In the genomic region with DNA sequence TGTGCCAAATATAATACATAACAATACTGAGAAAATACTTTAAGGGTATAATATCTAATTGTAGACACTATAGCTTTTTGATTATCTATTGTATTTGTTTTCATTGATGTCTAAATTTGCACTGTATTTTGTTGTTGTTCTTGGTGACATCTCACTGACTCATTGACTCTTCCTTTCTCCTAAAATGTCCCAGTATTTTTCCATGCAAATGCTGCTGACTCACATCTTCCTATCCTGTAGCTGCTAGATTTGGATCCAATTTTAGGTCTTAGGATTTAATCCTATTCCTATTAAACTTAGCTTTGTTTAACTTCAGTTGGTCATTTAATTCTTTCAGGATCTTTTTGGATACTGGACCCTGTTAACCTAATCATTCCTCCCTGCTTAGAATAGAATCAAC, we compare ENCODE assay signal across 14 cellular contexts.
A peak's percentile ranks its signal among the peaks of the same experiment; 100 is the strongest.
DNase-seq lines count a peak whose midpoint lies in the region; ATAC-seq and TF ChIP-seq lines count a peak whose summit lies in the region.
"Had no signal": no experiment of that assay in that cellular context is flagged by ENCODE, and none has a peak within 500 bp of the region (broad histone marks: within the 10 kb centered on the region; RNA-seq: fewer than 3 reads in every experiment).

No MANE protein-coding gene starts in this region.

- H3K79me2 ChIP-seq in fibroblast of lung (ENCODE audit: control insufficient read depth, insufficient read depth, low read length), result no peaks in the 10 kb centered on the region
- no peaks in the 10 kb centered on the region for H3K79me2 ChIP-seq in osteoblast (ENCODE audit: insufficient read depth, low read length)

- H3K9me3 ChIP-seq in fibroblast of lung (ENCODE audit: control insufficient read depth, insufficient read depth, low read depth, low read length), result no peaks in the 10 kb centered on the region
- H3K9me3 ChIP-seq in mesodermal cell (ENCODE audit: control insufficient read depth, low read length), result no peaks in the 10 kb centered on the region
- H3K9me3 ChIP-seq in osteoblast (ENCODE audit: low read depth, low read length), result no peaks in the 10 kb centered on the region
- H3K9me3 ChIP-seq: esophagus muscularis mucosa, tibial nerve had no signal

- H3K27me3 ChIP-seq in fibroblast of lung (ENCODE audit: control insufficient read depth, insufficient read depth, low read length) (no peaks in the 10 kb centered on the region), osteoblast (ENCODE audit: insufficient read depth, low read length) (no peaks in the 10 kb centered on the region)
- H3K27me3 ChIP-seq: esophagus muscularis mucosa, tibial nerve had no signal

- H3K27ac ChIP-seq in fibroblast of lung (ENCODE audit: insufficient read depth, low read length), result no peak overlapping the region
- peak overlapping the region; percentile 2 for H3K27ac ChIP-seq in mesodermal cell (ENCODE audit: low read depth, low read length, severe bottlenecking)
- H3K27ac ChIP-seq in osteoblast (ENCODE audit: low read depth, low read length), result no peak overlapping the region
- H3K27ac ChIP-seq: esophagus muscularis mucosa, VCaP had no signal

- H2AFZ ChIP-seq in fibroblast of lung (ENCODE audit: low read length), result no peak overlapping the region
- H2AFZ ChIP-seq in osteoblast (ENCODE audit: low read length), result no peak overlapping the region

- no peaks in the 10 kb centered on the region for H4K20me1 ChIP-seq in fibroblast of lung (ENCODE audit: control insufficient read depth, extremely low read depth, insufficient read depth, low read length)
- H4K20me1 ChIP-seq in osteoblast (ENCODE audit: insufficient read depth, low read length), result no peaks in the 10 kb centered on the region

- peak; percentile 41; the same call in 2 of the 3 replicates for ATAC-seq in SK-N-SH treated with all-trans-retinoic acid at 6 μM for 48 hours

- H3K4me1 ChIP-seq in fibroblast of lung (ENCODE audit: control insufficient read depth, extremely low read depth, insufficient read depth, low read length), result no peaks in the 10 kb centered on the region
- H3K4me1 ChIP-seq in mesodermal cell (ENCODE audit: control insufficient read depth, insufficient read depth, low read length, poor library complexity, severe bottlenecking), result peaks cover 14% of the 10 kb centered on the region
- no peaks in the 10 kb centered on the region for H3K4me1 ChIP-seq in osteoblast (ENCODE audit: insufficient read depth, low read length)

- TF ChIP-seq CTCF in fibroblast of lung (conservative IDR thresholded peaks at IDR 0.05 in 1 of 2, IDR thresholded peaks at IDR 0.05 in 1 of 2; ENCODE audit: low read depth in 1 of 2, low read length in 2 of 2) (no peak), osteoblast (IDR thresholded peaks at IDR 0.05; ENCODE audit: extremely low read depth, low read depth, low read length) (no peak)

- DNase-seq in EH (ENCODE audit: low read depth), result peak; percentile 44
- peak; percentile 13 to 39 for DNase-seq in fibroblast of lung (ENCODE audit: low read depth in 2 of 2)
- no peak for DNase-seq in DMS79 (lab: John Stamatoyannopoulos, UW)
- no peak for DNase-seq in activated effector memory CD4-positive, alpha-beta T cell treated with anti-CD3 and anti-CD28 coated beads, Interleukin-2, amount 50 U/mL, for 16 hours
- no peak for DNase-seq in NCI-H1694 treated with DMSO at 0.1 percent for 48 hours (lab: John Stamatoyannopoulos, UW)
- DNase-seq in osteoblast (ENCODE audit: insufficient read length, low spot score, missing footprints), result no peak
- DNase-seq: activated CD8-positive, alpha-beta memory T cell treated with anti-CD3 and anti-CD28 coated beads for 24 hours; activated gamma-delta T cell; NCI-H2171 treated with DMSO at 0.1 percent for 48 hours had no signal

- H3K36me3 ChIP-seq in fibroblast of lung (ENCODE audit: control insufficient read depth, insufficient read depth, low read length) (no peaks in the 10 kb centered on the region), mesodermal cell (ENCODE audit: control insufficient read depth, insufficient read depth, low read length) (no peaks in the 10 kb centered on the region), osteoblast (ENCODE audit: insufficient read depth, low read length) (no peaks in the 10 kb centered on the region)
- H3K36me3 ChIP-seq: esophagus muscularis mucosa, tibial nerve had no signal

- H3K4me3 ChIP-seq in fibroblast of lung (replicated peaks in 1 of 4; ENCODE audit: control extremely low read depth in 1 of 4, insufficient read depth in 1 of 4, low read depth in 3 of 4, low read length in 4 of 4) (no peak overlapping the region), mesodermal cell (ENCODE audit: extremely low read depth, insufficient read depth, low read length, poor library complexity, severe bottlenecking) (no peak overlapping the region), osteoblast (ENCODE audit: insufficient read depth, low read length) (no peak overlapping the region)
- H3K4me3 ChIP-seq: esophagus muscularis mucosa, tibial nerve had no signal

- no peak overlapping the region for H3K9ac ChIP-seq in fibroblast of lung (ENCODE audit: insufficient read depth, low read length)

- H3K4me2 ChIP-seq in fibroblast of lung (ENCODE audit: extremely low read depth, insufficient read depth, low read length) (no peak overlapping the region), osteoblast (ENCODE audit: insufficient read depth, low read length) (no peak overlapping the region)

TF ChIP-seq in SK-N-SH treated with all-trans-retinoic acid at 6 μM for 48 hours, 23 proteins besides CTCF, POLR2A, EP300 and RAD21 (continues in another document):
- TF ChIP-seq ZNF70 (CRISPR knock-in tag; IDR thresholded peaks at IDR 0.05) (no peak), PATZ1 (CRISPR knock-in tag; IDR thresholded peaks at IDR 0.05; ENCODE audit: borderline replicate concordance) (no peak), GLIS3 (CRISPR knock-in tag; IDR thresholded peaks at IDR 0.05) (no peak), ESRRG (CRISPR knock-in tag; IDR thresholded peaks at IDR 0.05) (no peak), TOX (CRISPR knock-in tag; IDR thresholded peaks at IDR 0.05; ENCODE audit: borderline replicate concordance) (no peak), ZFP3 (CRISPR knock-in tag; IDR thresholded peaks at IDR 0.05) (no peak), ISL1 (CRISPR knock-in tag; IDR thresholded peaks at IDR 0.05) (no peak), OSR1 (CRISPR knock-in tag; IDR thresholded peaks at IDR 0.05) (no peak), ARNTL (CRISPR knock-in tag; IDR thresholded peaks at IDR 0.05; ENCODE audit: borderline replicate concordance, low read depth) (no peak), CSDC2 (CRISPR knock-in tag; IDR thresholded peaks at IDR 0.05) (no peak), POU6F1 (CRISPR knock-in tag; IDR thresholded peaks at IDR 0.05; ENCODE audit: borderline replicate concordance, low read depth) (no peak), TCF4 (CRISPR knock-in tag; IDR thresholded peaks at IDR 0.05; ENCODE audit: borderline replicate concordance) (no peak)
- TF ChIP-seq, protein P1, sequence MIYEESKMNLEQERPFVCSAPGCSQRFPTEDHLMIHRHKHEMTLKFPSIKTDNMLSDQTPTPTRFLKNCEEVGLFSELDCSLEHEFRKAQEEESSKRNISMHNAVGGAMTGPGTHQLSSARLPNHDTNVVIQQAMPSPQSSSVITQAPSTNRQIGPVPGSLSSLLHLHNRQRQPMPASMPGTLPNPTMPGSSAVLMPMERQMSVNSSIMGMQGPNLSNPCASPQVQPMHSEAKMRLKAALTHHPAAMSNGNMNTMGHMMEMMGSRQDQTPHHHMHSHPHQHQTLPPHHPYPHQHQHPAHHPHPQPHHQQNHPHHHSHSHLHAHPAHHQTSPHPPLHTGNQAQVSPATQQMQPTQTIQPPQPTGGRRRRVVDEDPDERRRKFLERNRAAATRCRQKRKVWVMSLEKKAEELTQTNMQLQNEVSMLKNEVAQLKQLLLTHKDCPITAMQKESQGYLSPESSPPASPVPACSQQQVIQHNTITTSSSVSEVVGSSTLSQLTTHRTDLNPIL (CRISPR knock-in tag; IDR thresholded peaks at IDR 0.05; ENCODE audit: low read depth), result no peak

Comparison
In these comparisons a context has a peak if more than half of its experiments do, and no peak if none do; other contexts are left out.
1. DNase-seq: peak in EH (single experiment) and fibroblast of lung (2 of 2); none in DMS79 (single experiment), activated effector memory CD4-positive, alpha-beta T cell treated with anti-CD3 and anti-CD28 coated beads, Interleukin-2, amount 50 U/mL, for 16 hours (single experiment), NCI-H1694 treated with DMSO at 0.1 percent for 48 hours (single experiment) and osteoblast (single experiment).